Comparison of ENCODE assay signal across 22 cellular contexts in the genomic region with DNA sequence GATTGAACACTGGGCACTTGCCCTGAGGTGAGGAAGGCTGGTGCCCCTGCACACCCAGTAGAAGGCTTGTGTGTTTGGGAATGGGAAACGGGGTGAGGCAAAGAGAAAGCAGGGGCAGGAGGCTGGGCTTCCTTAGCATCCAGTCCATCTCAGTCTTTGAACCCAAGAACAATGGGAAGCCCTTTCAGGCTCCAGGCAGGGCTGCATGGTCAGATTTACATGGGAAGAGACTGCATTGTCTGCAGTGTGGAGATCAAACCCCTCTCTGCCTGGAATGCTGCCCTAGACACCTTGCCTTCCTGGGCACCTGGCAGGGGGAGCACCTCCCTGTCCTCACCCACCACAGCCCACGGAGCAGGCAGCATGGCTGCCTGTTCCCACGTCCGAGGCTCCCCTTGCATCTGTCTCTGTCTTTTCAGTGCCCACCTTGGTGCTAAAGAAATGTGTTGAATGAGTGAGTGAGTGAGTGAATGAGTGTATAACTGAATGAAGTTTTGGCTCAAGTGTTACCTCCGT.
"Had no signal": no experiment of that assay in that cellular context is flagged by ENCODE, and none has a peak within 500 bp of the region (broad histone marks: within the 10 kb centered on the region; RNA-seq: fewer than 3 reads in every experiment).

No MANE protein-coding gene starts in this region.

- H3K27ac Mint-ChIP-seq: activated CD8-positive, alpha-beta T cell treated with anti-CD3 and anti-CD28 coated beads for 36 hours; activated naive CD8-positive, alpha-beta T cell treated with anti-CD3 and anti-CD28 coated beads for 36 hours; activated T-helper 17 cell treated with anti-CD3 and anti-CD28 coated beads, Interleukin-2, amount 50 U/mL, for 72 hours; effector memory CD8-positive, alpha-beta T cell; stimulated activated effector memory CD8-positive, alpha-beta T cell treated with anti-CD3 and anti-CD28 coated beads, Interleukin-12 subunit alpha, Interleukin-12 subunit beta, amount 100 ng/mL, for 72 hours; T-helper 2 cell treated with Interferon-gamma antibody and Interleukin-4, amounts not matched to agents 5 μg/mL and 100 μg/mL, for 36 hours had no signal

- H3K36me3 Mint-ChIP-seq: activated naive CD8-positive, alpha-beta T cell treated with anti-CD3 and anti-CD28 coated beads for 36 hours; naive B cell; stimulated activated effector memory CD8-positive, alpha-beta T cell treated with anti-CD3 and anti-CD28 coated beads, Interleukin-12 subunit alpha, Interleukin-12 subunit beta, amount 100 ng/mL, for 72 hours had no signal

- H3K4me3 Mint-ChIP-seq: activated CD8-positive, alpha-beta T cell treated with anti-CD3 and anti-CD28 coated beads for 36 hours; activated naive CD8-positive, alpha-beta T cell treated with anti-CD3 and anti-CD28 coated beads for 36 hours; activated T-helper 17 cell treated with anti-CD3 and anti-CD28 coated beads, Interleukin-2, amount 50 U/mL, for 72 hours; effector memory CD8-positive, alpha-beta T cell; naive B cell; stimulated activated effector memory CD8-positive, alpha-beta T cell treated with anti-CD3 and anti-CD28 coated beads, Interleukin-12 subunit alpha, Interleukin-12 subunit beta, amount 100 ng/mL, for 72 hours; T-helper 2 cell treated with Interferon-gamma antibody and Interleukin-4, amounts not matched to agents 5 μg/mL and 100 μg/mL, for 36 hours had no signal

- H3K4me3 ChIP-seq: cardiac muscle cell, hepatocyte, mucosa of descending colon, smooth muscle cell, uterus had no signal

- H3K4me1 ChIP-seq: parathyroid adenoma, uterus had no signal

- H3K4me1 Mint-ChIP-seq: activated naive CD8-positive, alpha-beta T cell treated with anti-CD3 and anti-CD28 coated beads for 36 hours; activated T-helper 17 cell treated with anti-CD3 and anti-CD28 coated beads, Interleukin-2, amount 50 U/mL, for 72 hours; naive B cell; stimulated activated effector memory CD8-positive, alpha-beta T cell treated with anti-CD3 and anti-CD28 coated beads, Interleukin-12 subunit alpha, Interleukin-12 subunit beta, amount 100 ng/mL, for 72 hours had no signal

- ATAC-seq: activated CD8-positive, alpha-beta T cell treated with anti-CD3 and anti-CD28 coated beads for 36 hours; activated T-helper 17 cell treated with anti-CD3 and anti-CD28 coated beads, Interleukin-2, amount 50 U/mL, for 72 hours; effector memory CD8-positive, alpha-beta T cell; mucosa of descending colon; sciatic nerve had no signal

- H3K9me3 ChIP-seq: mucosa of descending colon, uterus had no signal

- FAIRE-seq: islet of Langerhans had no signal

- H3K36me3 ChIP-seq: cardiac muscle cell, uterus had no signal

- H3K9me3 Mint-ChIP-seq: activated CD8-positive, alpha-beta T cell treated with anti-CD3 and anti-CD28 coated beads for 36 hours; activated naive CD8-positive, alpha-beta T cell treated with anti-CD3 and anti-CD28 coated beads for 36 hours; activated T-helper 17 cell treated with anti-CD3 and anti-CD28 coated beads, Interleukin-2, amount 50 U/mL, for 72 hours; effector memory CD8-positive, alpha-beta T cell; stimulated activated effector memory CD8-positive, alpha-beta T cell treated with anti-CD3 and anti-CD28 coated beads, Interleukin-12 subunit alpha, Interleukin-12 subunit beta, amount 100 ng/mL, for 72 hours; T-helper 2 cell treated with Interferon-gamma antibody and Interleukin-4, amounts not matched to agents 5 μg/mL and 100 μg/mL, for 36 hours had no signal

- DNase-seq: activated CD4-positive, alpha-beta T cell treated with anti-CD3 and anti-CD28 coated beads for 48 hours; activated CD4-positive, CD25-positive, alpha-beta regulatory T cell; activated CD8-positive, alpha-beta T cell treated with anti-CD3 and anti-CD28 coated beads for 36 hours; activated naive CD4-positive, alpha-beta T cell; activated naive CD8-positive, alpha-beta T cell treated with anti-CD3 and anti-CD28 coated beads for 36 hours; activated T-cell treated with anti-CD3 and anti-CD28 coated beads, Interleukin-2, amount 50 U/mL, for 1 hour; amniotic stem cell; effector memory CD8-positive, alpha-beta T cell; mammary epithelial cell; mucosa of descending colon; naive B cell; stimulated activated CD4-positive, alpha-beta T cell treated with anti-CD3 and anti-CD28 coated beads, Interleukin-4, amount 100 ng/mL, for 24 hours; uterus had no signal

- H3K27ac ChIP-seq: cardiac muscle cell, hepatocyte, parathyroid adenoma, uterus had no signal

- H3K27me3 ChIP-seq: cardiac muscle cell, uterus had no signal
